8 cellular contexts compared by ENCODE assay signal in the genomic region with DNA sequence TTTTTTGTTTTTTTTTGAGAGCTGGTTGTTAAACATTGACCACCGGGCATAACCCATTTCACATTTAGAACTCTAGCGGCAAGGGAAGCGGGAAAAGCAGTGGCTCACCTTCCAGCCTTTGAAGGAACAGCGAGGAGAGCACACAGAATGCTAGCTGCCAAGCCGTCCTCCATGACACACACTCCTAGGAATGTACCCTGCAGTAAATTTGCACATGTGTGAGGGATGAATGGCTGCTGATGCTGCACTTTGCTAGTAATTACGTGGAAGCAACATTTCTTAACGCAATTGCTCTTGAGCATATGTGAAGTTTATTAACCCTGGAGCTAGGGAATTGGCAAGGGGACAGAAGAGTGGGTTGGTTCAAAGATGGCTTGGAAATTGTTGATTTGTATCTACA.
DNase-seq lines count a peak whose midpoint lies in the region; ATAC-seq, FAIRE-seq and TF ChIP-seq lines count a peak whose summit lies in the region.

No MANE protein-coding gene starts in this region.

- H2AFZ ChIP-seq in HepG2 (ENCODE audit: low read length) (no peak overlapping the region), astrocyte (ENCODE audit: low read depth, low read length) (no peak overlapping the region)

- H3K4me1 ChIP-seq in HepG2 (ENCODE audit: insufficient read depth, low read length), result peaks cover 37% of the 10 kb centered on the region
- peaks cover 0 to 10% (median 0%) of the 10 kb centered on the region in 4 donors for H3K4me1 ChIP-seq in right lobe of liver
- H3K4me1 ChIP-seq in astrocyte (ENCODE audit: insufficient read depth, low read length), result peaks cover 36% of the 10 kb centered on the region

- H3K27me3 ChIP-seq in HepG2 (ENCODE audit: control insufficient read depth in 1 of 2, insufficient read depth in 2 of 2, low read length in 2 of 2), result peaks cover 2 to 27% of the 10 kb centered on the region in 2 experiments; a peak in 3 of 5 replicates
- no peaks in the 10 kb centered on the region for H3K27me3 ChIP-seq in right lobe of liver
- no peaks in the 10 kb centered on the region for H3K27me3 ChIP-seq in astrocyte (ENCODE audit: insufficient read depth, low read length)

- in situ Hi-C loops in HepG2 (cut with HindIII; ENCODE audit: extremely low pct_ligation_motif_present, low pct_unique_long_range_greater_than_20kb), result loop anchor here (5.0 kb wide), 1 partner anchor 36 kb away; no protein-coding TSS in a partner anchor

- H3K9me3 ChIP-seq in HepG2 (ENCODE audit: low read length) (no peaks in the 10 kb centered on the region), right lobe of liver (no peaks in the 10 kb centered on the region), astrocyte (ENCODE audit: insufficient read depth, low read depth, low read length) (peaks cover 6% of the 10 kb centered on the region)

- H3K4me3 ChIP-seq in HepG2 (replicated peaks in 1 of 3; ENCODE audit: insufficient read depth in 1 of 3, low read depth in 2 of 3, low read length in 3 of 3), result no peak overlapping the region; a peak in 1 of 6 replicates
- H3K4me3 ChIP-seq in right lobe of liver, result no peak overlapping the region
- peak overlapping the region; percentile 20 for H3K4me3 ChIP-seq in astrocyte (ENCODE audit: insufficient read depth, low read depth, low read length)

- no peak overlapping the region for H3K4me2 ChIP-seq in HepG2 (ENCODE audit: low read depth, low read length)
- H3K4me2 ChIP-seq in astrocyte (ENCODE audit: low read length), result peak overlapping the region; percentile 71

- FAIRE-seq in HepG2 (lab: Jason Lieb, UNC), result no peak
- no peak for FAIRE-seq in astrocyte (lab: Jason Lieb, UNC)

- H3K9ac ChIP-seq in HepG2 (ENCODE audit: insufficient read depth, low read depth, low read length) (no peak overlapping the region), astrocyte (ENCODE audit: low read length) (peak overlapping the region; percentile 84)

- no peak overlapping the region for H3K27ac Mint-ChIP-seq in astrocyte (ENCODE audit: unreplicated experiment)

- H3K36me3 ChIP-seq in HepG2 (replicated peaks in 1 of 2; ENCODE audit: control insufficient read depth in 1 of 2, insufficient read depth in 2 of 2, low read length in 2 of 2) (no peaks in the 10 kb centered on the region), right lobe of liver (no peaks in the 10 kb centered on the region), astrocyte (ENCODE audit: insufficient read depth, low read length) (no peaks in the 10 kb centered on the region)

- no peak for TF ChIP-seq RAD21 in HepG2 (CRISPR knock-in tag; IDR thresholded peaks at IDR 0.05)

- H3K4me3 Mint-ChIP-seq in astrocyte (ENCODE audit: unreplicated experiment), result peak overlapping the region; percentile 55

- H3K27me3 Mint-ChIP-seq in astrocyte (ENCODE audit: low read depth, unreplicated experiment), result peaks cover 16% of the 10 kb centered on the region

- POLR2A ChIA-PET in HepG2 (lab: Yijun Ruan, JAX), result no interaction called here

- no peaks in the 10 kb centered on the region for H4K20me1 ChIP-seq in HepG2 (ENCODE audit: insufficient read depth, low read length)
- no peaks in the 10 kb centered on the region for H4K20me1 ChIP-seq in astrocyte (ENCODE audit: insufficient read depth, low read length)

- no peak overlapping the region for H3K27ac ChIP-seq in HepG2 (ENCODE audit: extremely low read length, insufficient read depth, low read length)
- H3K27ac ChIP-seq in right lobe of liver, result no peak overlapping the region
- peak overlapping the region; percentile 98 for H3K27ac ChIP-seq in astrocyte (ENCODE audit: low read depth, low read length)

- H3K4me1 Mint-ChIP-seq in astrocyte (ENCODE audit: low read depth, unreplicated experiment), result peaks cover 13% of the 10 kb centered on the region

- TF ChIP-seq CTCF in HepG2 (CRISPR knock-in tag; IDR thresholded peaks at IDR 0.05) (no peak), right lobe of liver (IDR thresholded peaks at IDR 0.05) (no peak), astrocyte (IDR thresholded peaks at IDR 0.05; ENCODE audit: insufficient read depth, low read depth, low read length) (no peak)

- H3K36me3 Mint-ChIP-seq in astrocyte (ENCODE audit: low read depth, unreplicated experiment), result no peaks in the 10 kb centered on the region

- H3K79me2 ChIP-seq in HepG2 (ENCODE audit: insufficient read depth, low read length) (no peaks in the 10 kb centered on the region), astrocyte (ENCODE audit: insufficient read depth, low read length) (no peaks in the 10 kb centered on the region)

- ATAC-seq in HepG2, result no peak
- no peak for ATAC-seq in right lobe of liver
- ATAC-seq in GM21526 (IDR thresholded peaks at IDR 0.05; ENCODE audit: low FRiP score, unreplicated experiment), result no peak
- no peak for ATAC-seq in GM19452 (IDR thresholded peaks at IDR 0.05; ENCODE audit: unreplicated experiment)

- DNase-seq in HepG2 (ENCODE audit: low spot score) (no peak), right lobe of liver (no peak), astrocyte (ENCODE audit: low read depth) (peak; percentile 98), left kidney (ENCODE audit: low read depth, low spot score) (peak; percentile 39), cerebellum (ENCODE audit: low spot score) (no peak)
- DNase-seq in stimulated activated CD4-positive, alpha-beta T cell treated with anti-CD3 and anti-CD28 coated beads, Interleukin-15, amount 100 ng/mL, for 24 hours, result no peak

- WGBS in HepG2 (ENCODE audit: low lambda C conversion rate), result 61% methylated on average over 7 of the region's 7 CpGs
- 77% methylated on average over 7 of the region's 7 CpGs for WGBS in right lobe of liver (ENCODE audit: insufficient coverage, low coverage, low lambda C conversion rate, missing lambda C conversion rate)

- no peak for TF ChIP-seq POLR2A in HepG2 (IDR thresholded peaks at IDR 0.05; ENCODE audit: insufficient read depth in 1 of 2, low read depth in 2 of 2, low read length in 2 of 2)
- TF ChIP-seq POLR2A in right lobe of liver (IDR thresholded peaks at IDR 0.05), result no peak

- no TSS peak for BruUV-seq in HepG2 (replicated peaks; lab: Mats Ljungman, UMichigan)

- TF ChIP-seq EP300 in HepG2 (IDR thresholded peaks at IDR 0.05; ENCODE audit: low read depth in 2 of 2, low read length in 2 of 2) (no peak), HepG2 (CRISPR knock-in tag; IDR thresholded peaks at IDR 0.05; ENCODE audit: borderline replicate concordance) (no peak)

- H3K9me3 Mint-ChIP-seq in astrocyte (ENCODE audit: unreplicated experiment), result peaks cover 7% of the 10 kb centered on the region

- intact Hi-C loops in HepG2 (cut with micrococcal nuclease; ENCODE audit: unreplicated experiment), result loop anchor here (5.0 to 10.0 kb wide), 2 partner anchors 36 to 127 kb away; a partner anchor contains a TSS
- intact Hi-C loops in right lobe of liver (cut with DNase I), result no loop called here

- CTCF ChIA-PET in HepG2 (lab: Yijun Ruan, JAX; ENCODE audit: low intra/inter-chr PET ratio, low total read pairs), result no interaction called here

TF ChIP-seq in HepG2, 621 proteins besides CTCF, POLR2A, EP300 and RAD21 (continues in another document):
- no peak for TF ChIP-seq ZNF34 (CRISPR knock-in tag; IDR thresholded peaks at IDR 0.05; ENCODE audit: borderline replicate concordance)
- no peak for TF ChIP-seq SPEN (CRISPR knock-in tag; IDR thresholded peaks at IDR 0.05; ENCODE audit: low read depth)
- TF ChIP-seq RBAK (CRISPR knock-in tag; IDR thresholded peaks at IDR 0.05), result no peak
- no peak for TF ChIP-seq HOXA9 (CRISPR knock-in tag; IDR thresholded peaks at IDR 0.05; ENCODE audit: borderline replicate concordance)
- TF ChIP-seq MIER3 (CRISPR knock-in tag; IDR thresholded peaks at IDR 0.05; ENCODE audit: borderline replicate concordance), result no peak
- TF ChIP-seq RORA (CRISPR knock-in tag; IDR thresholded peaks at IDR 0.05), result no peak
- no peak for TF ChIP-seq SYNCRIP (IDR thresholded peaks at IDR 0.05; ENCODE audit: insufficient read depth, low read depth, low read length)
- TF ChIP-seq ZNF766 (CRISPR knock-in tag; IDR thresholded peaks at IDR 0.05; ENCODE audit: borderline replicate concordance), result no peak
- TF ChIP-seq TBL1XR1 (IDR thresholded peaks at IDR 0.05; ENCODE audit: borderline replicate concordance, low read length, partially characterized antibody), result no peak
- TF ChIP-seq, protein P1, sequence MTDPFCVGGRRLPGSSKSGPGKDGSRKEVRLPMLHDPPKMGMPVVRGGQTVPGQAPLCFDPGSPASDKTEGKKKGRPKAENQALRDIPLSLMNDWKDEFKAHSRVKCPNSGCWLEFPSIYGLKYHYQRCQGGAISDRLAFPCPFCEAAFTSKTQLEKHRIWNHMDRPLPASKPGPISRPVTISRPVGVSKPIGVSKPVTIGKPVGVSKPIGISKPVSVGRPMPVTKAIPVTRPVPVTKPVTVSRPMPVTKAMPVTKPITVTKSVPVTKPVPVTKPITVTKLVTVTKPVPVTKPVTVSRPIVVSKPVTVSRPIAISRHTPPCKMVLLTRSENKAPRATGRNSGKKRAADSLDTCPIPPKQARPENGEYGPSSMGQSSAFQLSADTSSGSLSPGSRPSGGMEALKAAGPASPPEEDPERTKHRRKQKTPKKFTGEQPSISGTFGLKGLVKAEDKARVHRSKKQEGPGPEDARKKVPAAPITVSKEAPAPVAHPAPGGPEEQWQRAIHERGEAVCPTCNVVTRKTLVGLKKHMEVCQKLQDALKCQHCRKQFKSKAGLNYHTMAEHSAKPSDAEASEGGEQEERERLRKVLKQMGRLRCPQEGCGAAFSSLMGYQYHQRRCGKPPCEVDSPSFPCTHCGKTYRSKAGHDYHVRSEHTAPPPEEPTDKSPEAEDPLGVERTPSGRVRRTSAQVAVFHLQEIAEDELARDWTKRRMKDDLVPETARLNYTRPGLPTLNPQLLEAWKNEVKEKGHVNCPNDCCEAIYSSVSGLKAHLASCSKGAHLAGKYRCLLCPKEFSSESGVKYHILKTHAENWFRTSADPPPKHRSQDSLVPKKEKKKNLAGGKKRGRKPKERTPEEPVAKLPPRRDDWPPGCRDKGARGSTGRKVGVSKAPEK (CRISPR knock-in tag; IDR thresholded peaks at IDR 0.05; ENCODE audit: borderline replicate concordance), result no peak
- TF ChIP-seq MAFF (IDR thresholded peaks at IDR 0.05; ENCODE audit: low read depth, low read length), result peak; percentile 44
- no peak for TF ChIP-seq ZNF816 (CRISPR knock-in tag; IDR thresholded peaks at IDR 0.05; ENCODE audit: borderline replicate concordance)
- no peak for TF ChIP-seq U2AF1 (optimal IDR thresholded peaks at IDR 0.05; ENCODE audit: low read depth, low read length)
- TF ChIP-seq ZFP37 (CRISPR knock-in tag; IDR thresholded peaks at IDR 0.05; ENCODE audit: borderline replicate concordance), result no peak
- TF ChIP-seq MAFK (conservative IDR thresholded peaks at IDR 0.05 in 1 of 2, IDR thresholded peaks at IDR 0.05 in 1 of 2; ENCODE audit: low read length in 2 of 2), result peak in 1 of 2 experiments; percentile 18; a peak in 2 of 4 replicates
- TF ChIP-seq GTF3A (CRISPR knock-in tag; conservative IDR thresholded peaks at IDR 0.05), result no peak
- no peak for TF ChIP-seq NKX3-1 (CRISPR knock-in tag; IDR thresholded peaks at IDR 0.05)

Comparison
In these comparisons a context has a peak if more than half of its experiments do, and no peak if none do; other contexts are left out.
1. DNase-seq: peak in astrocyte (single experiment) and left kidney (single experiment); none in HepG2 (single experiment), right lobe of liver (0 of 3), stimulated activated CD4-positive, alpha-beta T cell treated with anti-CD3 and anti-CD28 coated beads, Interleukin-15, amount 100 ng/mL, for 24 hours (single experiment) and cerebellum (single experiment).